ENCODE assay signal across 8 cellular contexts in the genomic region with DNA sequence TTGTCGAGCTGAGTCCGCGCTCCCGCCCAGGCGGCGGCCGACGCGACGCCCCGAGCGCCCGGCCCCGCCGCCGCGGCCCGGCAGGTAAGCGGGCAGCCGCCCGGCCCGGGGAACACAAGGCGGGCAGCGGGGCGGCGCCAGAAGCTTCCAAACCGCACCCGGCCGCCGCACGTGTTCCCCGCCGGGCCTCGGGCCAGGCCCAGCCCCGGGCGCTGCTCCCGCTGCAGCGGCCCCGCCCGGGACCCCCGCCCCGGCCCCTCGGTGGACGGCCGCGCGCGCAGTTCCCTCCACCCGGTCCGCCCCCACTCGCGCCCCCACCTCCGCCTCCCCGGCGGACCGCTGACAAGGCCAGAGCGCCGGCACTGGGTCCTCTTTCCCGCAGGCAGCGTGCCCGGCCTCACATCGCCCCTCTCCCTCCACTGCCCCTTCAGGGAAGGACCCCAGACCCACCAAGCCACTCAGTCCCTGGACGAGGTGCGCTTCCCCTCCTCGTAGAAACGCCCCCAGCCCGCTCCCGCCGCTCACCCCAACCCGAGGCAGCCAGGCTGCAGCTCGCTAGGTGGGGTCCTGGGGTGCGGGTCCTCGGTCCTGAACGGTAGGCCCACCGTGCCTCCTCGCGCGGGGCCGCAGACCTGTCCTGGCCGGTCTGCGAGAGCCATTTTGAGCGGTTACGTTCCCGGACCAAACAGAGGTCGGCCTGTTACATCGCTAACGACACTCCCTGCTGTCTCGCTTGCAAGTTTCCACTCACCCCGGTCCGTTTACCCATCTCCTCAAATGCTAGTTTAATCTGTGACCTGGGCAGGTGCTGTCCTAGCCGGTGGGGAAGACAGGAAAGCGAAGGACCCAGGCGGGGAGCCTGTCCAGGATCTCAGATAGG. TPM values are rescaled to one million over a fixed set of nuclear protein-coding genes. Genes with fewer than 3 reads are reported as not detected.
DNase-seq lines count a peak whose midpoint lies in the region; ATAC-seq lines count a peak whose summit lies in the region.

No MANE protein-coding gene starts in this region.

- H4K91ac ChIP-seq in neuronal stem cell (ENCODE audit: low read depth, low read length, poor library complexity), result no peak overlapping the region

- H2BK12ac ChIP-seq in neuronal stem cell (ENCODE audit: low read length), result no peak overlapping the region

- peak overlapping the region; percentile 61 for H2AFZ ChIP-seq in neuronal stem cell (ENCODE audit: low read length)

- H3K4me3 ChIP-seq in neuronal stem cell (ENCODE audit: low read length in 2 of 2), result peak overlapping the region; percentile 90 to 99

- H4K8ac ChIP-seq in neuronal stem cell (ENCODE audit: low read depth, low read length), result no peak overlapping the region

- H3K23ac ChIP-seq in neuronal stem cell (ENCODE audit: low read depth, low read length, poor library complexity), result peak overlapping the region; percentile 97

- peak; percentile 11 for ATAC-seq in GM18520 (IDR thresholded peaks at IDR 0.05; ENCODE audit: unreplicated experiment)
- peak; percentile 24 for ATAC-seq in HG03175 (IDR thresholded peaks at IDR 0.05; ENCODE audit: unreplicated experiment)

- H3K27me3 ChIP-seq in neuronal stem cell (ENCODE audit: control insufficient read depth in 3 of 3, insufficient read depth in 3 of 3, low read depth in 1 of 3, low read length in 3 of 3), result no peaks in the 10 kb centered on the region

- no peaks in the 10 kb centered on the region for H3K9me3 ChIP-seq in neuronal stem cell (replicated peaks in 1 of 2; ENCODE audit: control insufficient read depth in 2 of 2, insufficient read depth in 1 of 2, low read depth in 1 of 2, low read length in 2 of 2)

- H3K9ac ChIP-seq in neuronal stem cell (ENCODE audit: low read depth, low read length, poor library complexity), result peak overlapping the region; percentile 100

- peaks cover 14 to 21% of the 10 kb centered on the region in 2 donors for H3K4me1 ChIP-seq in neuronal stem cell (ENCODE audit: control insufficient read depth in 2 of 2, insufficient read depth in 1 of 2, low read depth in 1 of 2, low read length in 2 of 2)

- H2BK15ac ChIP-seq in neuronal stem cell (ENCODE audit: low read length), result no peak overlapping the region

- peak overlapping the region; percentile 95 for H3K18ac ChIP-seq in neuronal stem cell (ENCODE audit: low read length)

- H2BK120ac ChIP-seq in neuronal stem cell (ENCODE audit: low read depth, low read length), result no peak overlapping the region

- WGBS in neuronal stem cell (ENCODE audit: extremely low coverage in 2 of 2, insufficient read length in 2 of 2, insufficient replicate concordance in 1 of 2), 2 donors, result no CpG with 5 or more reads among the region's 93 CpGs

- peaks cover 16 to 39% of the 10 kb centered on the region in 2 donors for H3K36me3 ChIP-seq in neuronal stem cell (replicated peaks in 1 of 2; ENCODE audit: control insufficient read depth in 2 of 2, insufficient read depth in 2 of 2, low read length in 2 of 2)

- peak; percentile 29 for DNase-seq in AG08395 (ENCODE audit: low spot score)
- DNase-seq in activated CD4-positive, alpha-beta T cell treated with anti-CD3 and anti-CD28 coated beads, Interleukin-2, amount 50 U/mL, for 1 hour, result peak; percentile 13
- peak; percentile 14 for DNase-seq in fibroblast of gingiva (ENCODE audit: low read depth)
- DNase-seq in neuronal stem cell (ENCODE audit: low spot score), result peak; percentile 24
- no peak for DNase-seq in NCI-H2081 (lab: John Stamatoyannopoulos, UW)
- DNase-seq in activated CD4-positive, CD25-positive, alpha-beta regulatory T cell treated with anti-CD3 and anti-CD28 coated beads, Interleukin-2, amount 50 U/mL, for 72 hours, result no peak

- H3K4me2 ChIP-seq in neuronal stem cell (ENCODE audit: insufficient read depth, low read length, poor library complexity, severe bottlenecking), result peak overlapping the region; percentile 95

- no peak overlapping the region for H3K27ac ChIP-seq in neuronal stem cell (replicated peaks; ENCODE audit: low read length)

- peak overlapping the region; percentile 91 for H3K4ac ChIP-seq in neuronal stem cell (ENCODE audit: low read length)

- peaks cover 18% of the 10 kb centered on the region for H3K79me1 ChIP-seq in neuronal stem cell (ENCODE audit: low read depth, low read length)

- peak overlapping the region; percentile 99 for H3K14ac ChIP-seq in neuronal stem cell (ENCODE audit: low read length)

- H2BK5ac ChIP-seq in neuronal stem cell (ENCODE audit: low read length), result peak overlapping the region; percentile 85

- H2AK5ac ChIP-seq in neuronal stem cell (ENCODE audit: low read depth, low read length), result peak overlapping the region; percentile 82

RNA-seq across cellular contexts. Expression of gene WDR5, which starts 0.5 kb away (rescaled TPM):
- 31.5 TPM for polyA plus RNA-seq in neuronal stem cell (2013, experiment 1 of 2)
- polyA plus RNA-seq in neuronal stem cell (2013, experiment 2 of 2), result 31.4 TPM

RNA-seq across cellular contexts. Expression of gene RNU6ATAC, which starts 28.0 kb away (rescaled TPM):
- polyA plus RNA-seq in neuronal stem cell (2013, experiment 1 of 2), result not detected
- not detected for polyA plus RNA-seq in neuronal stem cell (2013, experiment 2 of 2)

Comparison
In these comparisons a context has a peak if more than half of its experiments do, and no peak if none do; other contexts are left out.
1. DNase-seq: peak in AG08395 (single experiment), activated CD4-positive, alpha-beta T cell treated with anti-CD3 and anti-CD28 coated beads, Interleukin-2, amount 50 U/mL, for 1 hour (single experiment), fibroblast of gingiva (single experiment) and neuronal stem cell (single experiment); none in NCI-H2081 (0 of 2) and activated CD4-positive, CD25-positive, alpha-beta regulatory T cell treated with anti-CD3 and anti-CD28 coated beads, Interleukin-2, amount 50 U/mL, for 72 hours (single experiment).